In genomic region chr9:106025449-106025848, GRCh38 we compare ENCODE assay signal across 19 cellular contexts.
DNase-seq lines count a peak whose midpoint lies in the region; ATAC-seq and TF ChIP-seq lines count a peak whose summit lies in the region.
"Had no signal": no experiment of that assay in that cellular context is flagged by ENCODE, and none has a peak within 500 bp of the region (broad histone marks: within the 10 kb centered on the region; RNA-seq: fewer than 3 reads in every experiment).

No MANE protein-coding gene starts in this region.

- peak in 7 of 8 donors; percentile 47 to 98 (median 96) for ATAC-seq in heart right ventricle
- no peak for ATAC-seq in GM18870 (IDR thresholded peaks at IDR 0.05; ENCODE audit: unreplicated experiment)
- ATAC-seq in GM21576 (IDR thresholded peaks at IDR 0.05; ENCODE audit: unreplicated experiment): no peak
- ATAC-seq: activated CD8-positive, alpha-beta T cell treated with anti-CD3 and anti-CD28 coated beads for 36 hours; upper lobe of right lung had no signal

- H3K27ac Mint-ChIP-seq in nephron progenitor cell (no peak overlapping the region), HFFc6 (no peak overlapping the region)
- H3K27ac Mint-ChIP-seq: activated CD8-positive, alpha-beta T cell treated with anti-CD3 and anti-CD28 coated beads for 36 hours; activated naive CD4-positive, alpha-beta T cell treated with anti-CD3 and anti-CD28 coated beads, Interleukin-2, amount 10 ng/mL, durations not matched to agents 7 days and 5 days; activated T-cell treated with anti-CD3 and anti-CD28 coated beads, Interleukin-2, amount 50 U/mL, for 24 hours had no signal

- 35 to 36% methylated on average over 4 of the region's 4 CpGs for WGBS in heart right ventricle, 2 donors

- no peak overlapping the region for H3K4me3 ChIP-seq in heart right ventricle
- H3K4me3 ChIP-seq: psoas muscle, SJSA1, upper lobe of right lung had no signal

- H3K4me3 Mint-ChIP-seq in nephron progenitor cell (no peak overlapping the region), HFFc6 (no peak overlapping the region)
- H3K4me3 Mint-ChIP-seq: activated CD8-positive, alpha-beta T cell treated with anti-CD3 and anti-CD28 coated beads for 36 hours; activated naive CD4-positive, alpha-beta T cell treated with anti-CD3 and anti-CD28 coated beads, Interleukin-2, amount 10 ng/mL, durations not matched to agents 7 days and 5 days; activated T-cell treated with anti-CD3 and anti-CD28 coated beads, Interleukin-2, amount 50 U/mL, for 24 hours had no signal

- peak overlapping the region in 2 of 10 donors; percentile 10 to 35 for H3K27ac ChIP-seq in heart right ventricle
- H3K27ac ChIP-seq: psoas muscle, SJSA1, upper lobe of right lung had no signal

- DNase-seq in HuH-7 (ENCODE audit: low spot score) (peak; percentile 10), SK-N-DZ (ENCODE audit: low spot score) (peak; percentile 1), heart right ventricle (peak; percentile 36 to 48), nephron progenitor cell (no peak), HFFc6 (no peak)
- no peak for DNase-seq in effector CD4-positive, alpha-beta T cell
- DNase-seq: activated CD8-positive, alpha-beta T cell treated with anti-CD3 and anti-CD28 coated beads for 36 hours; activated naive CD4-positive, alpha-beta T cell treated with anti-CD3 and anti-CD28 coated beads, Interleukin-2, amount 10 ng/mL, durations not matched to agents 7 days and 5 days; activated T-cell treated with anti-CD3 and anti-CD28 coated beads, Interleukin-2, amount 50 U/mL, for 24 hours; aorta; KG1; kidney; NCI-H1092 treated with DMSO at 0.1 percent for 48 hours; stimulated activated CD4-positive, alpha-beta T cell treated with anti-CD3 and anti-CD28 coated beads, Interleukin-4, amount 100 ng/mL, for 4 hours; upper lobe of right lung had no signal

- H3K9me3 Mint-ChIP-seq in nephron progenitor cell (peaks cover 12% of the 10 kb centered on the region), HFFc6 (peaks cover 38% of the 10 kb centered on the region)
- H3K9me3 Mint-ChIP-seq: activated naive CD4-positive, alpha-beta T cell treated with anti-CD3 and anti-CD28 coated beads, Interleukin-2, amount 10 ng/mL, durations not matched to agents 7 days and 5 days; activated T-cell treated with anti-CD3 and anti-CD28 coated beads, Interleukin-2, amount 50 U/mL, for 24 hours had no signal

- TF ChIP-seq CTCF in heart right ventricle (IDR thresholded peaks at IDR 0.05) (peak in 8 of 9 donors; percentile 8 to 46 (median 29)), nephron progenitor cell (IDR thresholded peaks at IDR 0.05) (peak; percentile 16), HFFc6 (IDR thresholded peaks at IDR 0.05) (no peak)

- H3K27me3 Mint-ChIP-seq in nephron progenitor cell (ENCODE audit: low read depth, poor library complexity) (peaks cover 8% of the 10 kb centered on the region), HFFc6 (ENCODE audit: insufficient read depth) (no peaks in the 10 kb centered on the region)
- H3K27me3 Mint-ChIP-seq: activated CD8-positive, alpha-beta T cell treated with anti-CD3 and anti-CD28 coated beads for 36 hours; activated naive CD4-positive, alpha-beta T cell treated with anti-CD3 and anti-CD28 coated beads, Interleukin-2, amount 10 ng/mL, durations not matched to agents 7 days and 5 days; activated T-cell treated with anti-CD3 and anti-CD28 coated beads, Interleukin-2, amount 50 U/mL, for 24 hours had no signal

- peaks cover 0 to 14% (median 0%) of the 10 kb centered on the region in 9 donors for H3K4me1 ChIP-seq in heart right ventricle
- H3K4me1 ChIP-seq: psoas muscle, SJSA1, upper lobe of right lung had no signal

- H3K4me1 Mint-ChIP-seq in nephron progenitor cell: no peaks in the 10 kb centered on the region
- no peaks in the 10 kb centered on the region for H3K4me1 Mint-ChIP-seq in HFFc6 (ENCODE audit: low read depth)
- H3K4me1 Mint-ChIP-seq: activated naive CD4-positive, alpha-beta T cell treated with anti-CD3 and anti-CD28 coated beads, Interleukin-2, amount 10 ng/mL, durations not matched to agents 7 days and 5 days had no signal

- H3K36me3 Mint-ChIP-seq in nephron progenitor cell (ENCODE audit: low read depth): no peaks in the 10 kb centered on the region
- no peaks in the 10 kb centered on the region for H3K36me3 Mint-ChIP-seq in HFFc6 (ENCODE audit: low read depth)
- H3K36me3 Mint-ChIP-seq: activated naive CD4-positive, alpha-beta T cell treated with anti-CD3 and anti-CD28 coated beads, Interleukin-2, amount 10 ng/mL, durations not matched to agents 7 days and 5 days had no signal

- H3K9me3 ChIP-seq in heart right ventricle: peaks cover 0 to 14% (median 0%) of the 10 kb centered on the region in 11 donors
- H3K9me3 ChIP-seq: psoas muscle, SJSA1, upper lobe of right lung had no signal

- H3K36me3 ChIP-seq in heart right ventricle: no peaks in the 10 kb centered on the region
- H3K36me3 ChIP-seq: SJSA1, upper lobe of right lung had no signal

- intact Hi-C loops in heart right ventricle (cut with DNase I): loop anchor here in 1 of 10 donors (10.0 kb wide), 1 partner anchor 649 kb away; no protein-coding TSS in a partner anchor

- no peaks in the 10 kb centered on the region for H3K27me3 ChIP-seq in heart right ventricle
- H3K27me3 ChIP-seq: SJSA1, upper lobe of right lung had no signal

Comparison
In these comparisons a context has a peak if more than half of its experiments do, and no peak if none do; other contexts are left out.
1. DNase-seq: peak in HuH-7 (single experiment), SK-N-DZ (single experiment) and heart right ventricle (2 of 2); none in nephron progenitor cell (single experiment), effector CD4-positive, alpha-beta T cell (single experiment) and HFFc6 (single experiment).
2. ATAC-seq: peak in heart right ventricle (7 of 8); none in GM18870 (single experiment) and GM21576 (single experiment).